ENCODE assay signal across 14 cellular contexts in genomic region chr15:101532865-101533264, GRCh38. TPM values are rescaled to one million over a fixed set of nuclear protein-coding genes. Genes with fewer than 3 reads are reported as not detected.
A peak's percentile ranks its signal among the peaks of the same experiment; 100 is the strongest.
DNase-seq lines count a peak whose midpoint lies in the region; ATAC-seq and TF ChIP-seq lines count a peak whose summit lies in the region.
"Had no signal": no experiment of that assay in that cellular context is flagged by ENCODE, and none has a peak within 500 bp of the region (broad histone marks: within the 10 kb centered on the region; RNA-seq: fewer than 3 reads in every experiment).

No MANE protein-coding gene starts in this region.

- H3K4me3 ChIP-seq in right atrium auricular region (no peak overlapping the region), osteoblast (ENCODE audit: insufficient read depth, low read length) (no peak overlapping the region), OCI-LY7 (ENCODE audit: low read depth, low read length, poor library complexity, severe bottlenecking) (no peak overlapping the region)

- no peak overlapping the region for H3K4me3 Mint-ChIP-seq in central memory CD8-positive, alpha-beta T cell
- H3K4me3 Mint-ChIP-seq: CD4-positive, alpha-beta T cell had no signal

- H3K4me1 ChIP-seq in right atrium auricular region (peaks cover 0 to 14% of the 10 kb centered on the region in 2 donors), osteoblast (ENCODE audit: insufficient read depth, low read length) (no peaks in the 10 kb centered on the region), OCI-LY7 (ENCODE audit: insufficient read depth, low read length, poor library complexity, severe bottlenecking) (no peaks in the 10 kb centered on the region)

- no peaks in the 10 kb centered on the region for H3K9me3 Mint-ChIP-seq in central memory CD8-positive, alpha-beta T cell
- H3K9me3 Mint-ChIP-seq: CD4-positive, alpha-beta T cell had no signal

- intact Hi-C loops in Right ventricle myocardium inferior (cut with DNase I) (no loop called here), OCI-LY7 (cut with micrococcal nuclease; ENCODE audit: unreplicated experiment) (no loop called here)

- ATAC-seq in Right ventricle myocardium inferior (no peak), HG03521 (IDR thresholded peaks at IDR 0.05; ENCODE audit: unreplicated experiment) (no peak)
- ATAC-seq in central memory CD8-positive, alpha-beta T cell (replicated peaks; ENCODE audit: extremely low read depth, poor library complexity, severe bottlenecking), result no peak

- H2AFZ ChIP-seq in osteoblast (ENCODE audit: low read length), result no peak overlapping the region
- H2AFZ ChIP-seq in OCI-LY7 (ENCODE audit: low read length), result no peak overlapping the region

- no peaks in the 10 kb centered on the region for H3K4me1 Mint-ChIP-seq in central memory CD8-positive, alpha-beta T cell

- peak; percentile 23 for DNase-seq in right atrium auricular region (ENCODE audit: low spot score)
- no peak for DNase-seq in Right ventricle myocardium inferior (ENCODE audit: missing footprints)
- peak; percentile 6 to 8 for DNase-seq in central memory CD8-positive, alpha-beta T cell (ENCODE audit: low spot score in 2 of 2)
- DNase-seq in osteoblast (ENCODE audit: insufficient read length, low spot score, missing footprints), result peak; percentile 58
- DNase-seq in OCI-LY7 (ENCODE audit: low spot score), result no peak
- no peak for DNase-seq in SIG-M5 (lab: John Stamatoyannopoulos, UW)
- DNase-seq: 8988T; AML-193; C1 segment of cervical spinal cord; Calu3; CD4-positive, alpha-beta T cell; DMS 273 treated with DMSO at 0.1 percent for 48 hours; HCEC 1CT had no signal

- H3K36me3 ChIP-seq in right atrium auricular region (no peaks in the 10 kb centered on the region), osteoblast (ENCODE audit: insufficient read depth, low read length) (no peaks in the 10 kb centered on the region), OCI-LY7 (ENCODE audit: insufficient read depth, low read length) (no peaks in the 10 kb centered on the region)

- no TSS peak for BruUV-seq in OCI-LY7 (replicated peaks; lab: Mats Ljungman, UMichigan)

- H3K9me2 ChIP-seq in OCI-LY7 (ENCODE audit: insufficient read depth, low read length), result no peaks in the 10 kb centered on the region

- H3K27ac ChIP-seq in right atrium auricular region (no peak overlapping the region), osteoblast (ENCODE audit: low read depth, low read length) (no peak overlapping the region), OCI-LY7 (ENCODE audit: low read depth, low read length, poor library complexity, severe bottlenecking) (no peak overlapping the region)

- H3K9me3 ChIP-seq in right atrium auricular region, result no peaks in the 10 kb centered on the region
- no peaks in the 10 kb centered on the region for H3K9me3 ChIP-seq in osteoblast (ENCODE audit: low read depth, low read length)
- no peaks in the 10 kb centered on the region for H3K9me3 ChIP-seq in OCI-LY7 (ENCODE audit: low read length)

- H3K27ac Mint-ChIP-seq in central memory CD8-positive, alpha-beta T cell (ENCODE audit: low read depth), result no peak overlapping the region
- H3K27ac Mint-ChIP-seq: CD4-positive, alpha-beta T cell had no signal

- POLR2A ChIA-PET in OCI-LY7 (lab: Charles Lee), result no interaction called here

- TF ChIP-seq CTCF in right atrium auricular region (IDR thresholded peaks at IDR 0.05), result no peak
- no peak for TF ChIP-seq CTCF in osteoblast (IDR thresholded peaks at IDR 0.05; ENCODE audit: extremely low read depth, low read depth, low read length)
- TF ChIP-seq CTCF in OCI-LY7 (conservative IDR thresholded peaks at IDR 0.05; ENCODE audit: low read length), result no peak

- peaks cover 49% of the 10 kb centered on the region for H3K27me3 Mint-ChIP-seq in central memory CD8-positive, alpha-beta T cell

- H3K27me3 ChIP-seq in right atrium auricular region, result no peaks in the 10 kb centered on the region
- no peaks in the 10 kb centered on the region for H3K27me3 ChIP-seq in osteoblast (ENCODE audit: insufficient read depth, low read length)

- H3K4me2 ChIP-seq in osteoblast (ENCODE audit: insufficient read depth, low read length) (no peak overlapping the region), OCI-LY7 (ENCODE audit: low read length) (no peak overlapping the region)

- H4K20me1 ChIP-seq in osteoblast (ENCODE audit: insufficient read depth, low read length) (no peaks in the 10 kb centered on the region), OCI-LY7 (ENCODE audit: insufficient read depth, low read length) (no peaks in the 10 kb centered on the region)

- H3K79me2 ChIP-seq in osteoblast (ENCODE audit: insufficient read depth, low read length) (no peaks in the 10 kb centered on the region), OCI-LY7 (ENCODE audit: insufficient read depth, low read depth, low read length) (no peaks in the 10 kb centered on the region)

- peaks cover 1% of the 10 kb centered on the region for H3K36me3 Mint-ChIP-seq in central memory CD8-positive, alpha-beta T cell (ENCODE audit: insufficient read depth)

- CTCF ChIA-PET in OCI-LY7 (lab: Charles Lee; ENCODE audit: unreplicated experiment), result no interaction called here

RNA-seq across cellular contexts. Expression of gene PCSK6, which starts 43.4 kb away (rescaled TPM):
- 10 to 100 TPM; 14.4 to 19.9 TPM for total RNA-seq in right atrium auricular region
- 33.8 TPM for total RNA-seq in Right ventricle myocardium inferior
- 0.29 and 0.72 TPM in 2 replicates for total RNA-seq in osteoblast
- not detected in 2 replicates for total RNA-seq in OCI-LY7 (2014; rRNA removed; shearing (Covaris generic))
- 0.57 TPM in 1 of 2 replicates, not detected in the other for total RNA-seq in OCI-LY7 (2022)

Comparison
In these comparisons a context has a peak if more than half of its experiments do, and no peak if none do; other contexts are left out.
1. DNase-seq: peak in right atrium auricular region (single experiment), central memory CD8-positive, alpha-beta T cell (2 of 2) and osteoblast (single experiment); none in Right ventricle myocardium inferior (single experiment), OCI-LY7 (single experiment) and SIG-M5 (single experiment).